Comparison of ENCODE assay signal across 10 cellular contexts in genomic region chrX:114519524-114519923, GRCh38.
"Had no signal": no experiment of that assay in that cellular context is flagged by ENCODE, and none has a peak within 500 bp of the region (broad histone marks: within the 10 kb centered on the region; RNA-seq: fewer than 3 reads in every experiment).

No MANE protein-coding gene starts in this region.

- H3K9ac ChIP-seq: KMS-11 had no signal

- H3K4me3 ChIP-seq: K562 had no signal

- H3K36me3 Mint-ChIP-seq: IgD-negative memory B cell had no signal

- H3K4me2 ChIP-seq: KMS-11 had no signal

- H3K4me1 Mint-ChIP-seq: IgD-negative memory B cell had no signal

- DNase-seq: IMR-90, Karpas-422, KBM-7, KG1 had no signal

- H3K4me3 Mint-ChIP-seq: IgD-negative memory B cell had no signal

- H3K27ac Mint-ChIP-seq: IgD-negative memory B cell had no signal

- FAIRE-seq: HepG2, HTR-8/SVneo, K562 had no signal

- H3K27ac ChIP-seq: HL-60, KMS-11 had no signal

- H3K27me3 Mint-ChIP-seq: IgD-negative memory B cell had no signal

- ATAC-seq: HepG2, K562 had no signal
